In the genomic region with DNA sequence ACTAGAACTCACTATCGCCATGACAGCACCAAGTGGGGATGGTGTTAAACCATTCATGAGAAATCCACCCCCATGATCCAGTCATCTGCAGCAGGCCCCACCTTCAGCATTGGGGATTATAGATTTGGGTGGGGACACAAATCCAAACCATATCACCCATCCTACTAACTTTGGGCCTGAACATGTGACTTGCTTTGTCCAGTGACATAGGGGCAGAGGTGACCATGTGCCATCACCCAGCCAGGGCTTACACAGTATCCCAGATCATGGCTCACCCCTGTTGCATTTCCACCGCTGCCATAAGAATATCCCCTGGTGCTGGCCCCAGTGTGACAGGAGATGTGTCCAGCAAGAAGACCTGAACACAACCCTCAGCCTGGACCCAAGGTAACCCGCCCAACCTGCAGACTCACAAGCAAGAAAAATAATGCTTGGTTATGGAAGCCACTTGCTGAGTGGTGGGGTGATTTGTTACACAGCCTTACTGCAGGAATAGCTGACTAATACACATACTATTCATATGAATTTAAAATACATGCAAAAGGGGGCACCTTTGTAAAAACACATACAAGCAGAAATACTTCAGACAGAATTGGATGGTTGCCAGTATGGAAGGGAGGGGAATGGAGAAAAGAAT, we compare ENCODE assay signal across 27 cellular contexts.
"Had no signal": no experiment of that assay in that cellular context is flagged by ENCODE, and none has a peak within 500 bp of the region (broad histone marks: within the 10 kb centered on the region; RNA-seq: fewer than 3 reads in every experiment).

No MANE protein-coding gene starts in this region.

- H3K9me3 ChIP-seq: ovary, psoas muscle, suprapubic skin, testis, transverse colon, vagina had no signal

- H3K27me3 ChIP-seq: ovary, testis, transverse colon, upper lobe of left lung, vagina had no signal

- H2AFZ ChIP-seq: neural progenitor cell, parathyroid adenoma had no signal

- H3K4me2 ChIP-seq: neural progenitor cell had no signal

- H3K27ac ChIP-seq: neural progenitor cell, ovary, parathyroid adenoma, psoas muscle, suprapubic skin, testis, tibial artery, transverse colon, upper lobe of left lung, vagina had no signal

- ATAC-seq: naive thymus-derived CD4-positive, alpha-beta T cell; natural killer cell; psoas muscle; right cardiac atrium; sciatic nerve; stimulated activated memory B cell treated with anti-CD40 and anti-IgM and Interleukin-4, amounts not matched to agents 10 μg/mL and 1 μg/mL and 100 μg/mL, for 72 hours; stimulated activated naive CD8-positive, alpha-beta T cell treated with anti-CD3 and anti-CD28 coated beads, Interleukin-15, amount 100 ng/mL, for 72 hours; stimulated activated naive CD8-positive, alpha-beta T cell treated with anti-CD3 and anti-CD28 coated beads, Interleukin-15, Interleukin-2, amounts not matched to agents 100 U/mL and 50 U/mL, for 24 hours had no signal

- FAIRE-seq: small intestine, urothelium cell line had no signal

- H3K4me3 ChIP-seq: neural progenitor cell, ovary, psoas muscle, suprapubic skin, testis, tibial artery, transverse colon, upper lobe of left lung, vagina had no signal

- H3K9ac ChIP-seq: neural progenitor cell, parathyroid adenoma had no signal

- H3K36me3 ChIP-seq: neural progenitor cell, ovary, suprapubic skin, tibial artery, transverse colon, upper lobe of left lung, vagina had no signal

- H3K79me2 ChIP-seq: parathyroid adenoma had no signal

- H3K4me1 ChIP-seq: neural progenitor cell, parathyroid adenoma, psoas muscle, suprapubic skin, testis, tibial artery, transverse colon, upper lobe of left lung, vagina had no signal

- DNase-seq: naive thymus-derived CD4-positive, alpha-beta T cell; natural killer cell; occipital lobe; ovary; psoas muscle; right cardiac atrium; small intestine; stimulated activated CD4-positive, alpha-beta T cell treated with anti-CD3 and anti-CD28 coated beads, Interleukin-12 subunit alpha, Interleukin-12 subunit beta, amount 100 ng/mL, for 4 hours; stimulated activated CD4-positive, alpha-beta T cell treated with anti-CD3 and anti-CD28 coated beads, Interleukin-1b, Interleukin-23, amount 100 ng/mL, for 48 hours; stimulated activated CD4-positive, alpha-beta T cell treated with anti-CD3 and anti-CD28 coated beads, Interleukin-4, amount 100 ng/mL, for 1 hour; stimulated activated CD4-positive, alpha-beta T cell treated with anti-CD3 and anti-CD28 coated beads, Interleukin-4, amount 100 ng/mL, for 4 hours; stimulated activated CD8-positive, alpha-beta memory T cell treated with anti-CD3 and anti-CD28 coated beads, Interleukin-4, amount 100 ng/mL, for 48 hours; stimulated activated naive CD4-positive, alpha-beta T cell; stimulated activated naive CD8-positive, alpha-beta T cell treated with anti-CD3 and anti-CD28 coated beads, Interleukin-15, amount 100 ng/mL, for 72 hours; stimulated activated naive CD8-positive, alpha-beta T cell treated with anti-CD3 and anti-CD28 coated beads, Interleukin-15, Interleukin-2, amounts not matched to agents 100 U/mL and 50 U/mL, for 24 hours; substantia nigra; testis; transverse colon; upper lobe of left lung had no signal
